33 cellular contexts compared by ENCODE assay signal in genomic region chr14:37311233-37311632, GRCh38.
"Had no signal": no experiment of that assay in that cellular context is flagged by ENCODE, and none has a peak within 500 bp of the region (broad histone marks: within the 10 kb centered on the region; RNA-seq: fewer than 3 reads in every experiment).

No MANE protein-coding gene starts in this region.

- H3K9me3 ChIP-seq: ascending aorta, breast epithelium, colonic mucosa, gastroesophageal sphincter had no signal

- H3K4me3 ChIP-seq: ascending aorta, breast epithelium, cardiac muscle cell, colonic mucosa, gastroesophageal sphincter had no signal

- H3K27ac ChIP-seq: ascending aorta, breast epithelium, cardiac muscle cell, colonic mucosa, foreskin keratinocyte, gastroesophageal sphincter, WERI-Rb-1 had no signal

- H3K36me3 ChIP-seq: breast epithelium, cardiac muscle cell, colonic mucosa, WERI-Rb-1 had no signal

- ATAC-seq: activated CD4-positive, alpha-beta T cell treated with anti-CD3 and anti-CD28 coated beads for 36 hours; activated CD4-positive, CD25-positive, alpha-beta regulatory T cell treated with anti-CD3 and anti-CD28 coated beads, Interleukin-2, amount 50 U/mL, for 24 hours; activated CD8-positive, alpha-beta memory T cell treated with anti-CD3 and anti-CD28 coated beads, Interleukin-2, amount 10 ng/mL, durations not matched to agents 7 days and 5 days; activated CD8-positive, alpha-beta T cell treated with anti-CD3 and anti-CD28 coated beads, Interleukin-2, amount 10 ng/mL, durations not matched to agents 7 days and 5 days; activated naive CD4-positive, alpha-beta T cell treated with anti-CD3 and anti-CD28 coated beads, Interleukin-2, amount 50 U/mL, for 72 hours; esophagus mucosa; foreskin keratinocyte; gastroesophageal sphincter; T-helper 17 cell had no signal

- H3K27me3 Mint-ChIP-seq: activated B cell treated with CpG ODN at 0.5 μM for 24 hours; activated CD4-positive, alpha-beta memory T cell treated with anti-CD3 and anti-CD28 coated beads for 36 hours; activated CD4-positive, alpha-beta T cell treated with anti-CD3 and anti-CD28 coated beads for 36 hours; activated CD4-positive, alpha-beta T cell treated with anti-CD3 and anti-CD28 coated beads, Interleukin-2, amount 10 ng/mL, durations not matched to agents 24 days and 14 days; activated CD8-positive, alpha-beta memory T cell treated with anti-CD3 and anti-CD28 coated beads, Interleukin-2, amount 10 ng/mL, durations not matched to agents 7 days and 5 days; activated naive CD4-positive, alpha-beta T cell treated with anti-CD3 and anti-CD28 coated beads, Interleukin-2, amount 10 ng/mL, durations not matched to agents 7 days and 5 days; activated naive CD8-positive, alpha-beta T cell treated with anti-CD3 and anti-CD28 coated beads, Interleukin-2, amount 10 ng/mL, durations not matched to agents 7 days and 5 days; brain; T-helper 17 cell had no signal

- H3K4me3 Mint-ChIP-seq: activated B cell treated with CpG ODN at 0.5 μM for 24 hours; activated CD4-positive, alpha-beta memory T cell treated with anti-CD3 and anti-CD28 coated beads for 36 hours; activated CD4-positive, alpha-beta T cell treated with anti-CD3 and anti-CD28 coated beads for 36 hours; activated CD4-positive, alpha-beta T cell treated with anti-CD3 and anti-CD28 coated beads, Interleukin-2, amount 10 ng/mL, durations not matched to agents 24 days and 14 days; activated CD8-positive, alpha-beta memory T cell treated with anti-CD3 and anti-CD28 coated beads, Interleukin-2, amount 10 ng/mL, durations not matched to agents 7 days and 5 days; activated CD8-positive, alpha-beta T cell treated with anti-CD3 and anti-CD28 coated beads, Interleukin-2, amount 10 ng/mL, durations not matched to agents 7 days and 5 days; activated naive CD4-positive, alpha-beta T cell treated with anti-CD3 and anti-CD28 coated beads, Interleukin-2, amount 10 ng/mL, durations not matched to agents 7 days and 5 days; activated naive CD8-positive, alpha-beta T cell treated with anti-CD3 and anti-CD28 coated beads, Interleukin-2, amount 10 ng/mL, durations not matched to agents 7 days and 5 days; activated T-helper 1 cell treated with anti-CD3 and anti-CD28 coated beads, Interleukin-12 subunit alpha, Interleukin-12 subunit beta, Interleukin-2, Interleukin-4 antibody, amounts not matched to agents 30 ng/mL and 10 ng/mL and 1 ng/mL, durations not matched to agents 14 hours and 24 hours and 36 hours; brain; T-helper 17 cell; T-helper 2 cell treated with Interferon-gamma antibody and Interleukin-4, amounts not matched to agents 5 μg/mL and 100 μg/mL, for 36 hours had no signal

- H3K36me3 Mint-ChIP-seq: activated CD4-positive, alpha-beta memory T cell treated with anti-CD3 and anti-CD28 coated beads for 36 hours; activated CD8-positive, alpha-beta memory T cell treated with anti-CD3 and anti-CD28 coated beads, Interleukin-2, amount 10 ng/mL, durations not matched to agents 7 days and 5 days; activated naive CD4-positive, alpha-beta T cell treated with anti-CD3 and anti-CD28 coated beads, Interleukin-2, amount 10 ng/mL, durations not matched to agents 7 days and 5 days; activated naive CD8-positive, alpha-beta T cell treated with anti-CD3 and anti-CD28 coated beads, Interleukin-2, amount 10 ng/mL, durations not matched to agents 7 days and 5 days had no signal

- H3K4me1 Mint-ChIP-seq: activated B cell treated with CpG ODN at 0.5 μM for 24 hours; activated CD4-positive, alpha-beta T cell treated with anti-CD3 and anti-CD28 coated beads for 36 hours; activated CD4-positive, alpha-beta T cell treated with anti-CD3 and anti-CD28 coated beads, Interleukin-2, amount 10 ng/mL, durations not matched to agents 24 days and 14 days; activated CD8-positive, alpha-beta memory T cell treated with anti-CD3 and anti-CD28 coated beads, Interleukin-2, amount 10 ng/mL, durations not matched to agents 7 days and 5 days; activated naive CD4-positive, alpha-beta T cell treated with anti-CD3 and anti-CD28 coated beads, Interleukin-2, amount 10 ng/mL, durations not matched to agents 7 days and 5 days; activated naive CD8-positive, alpha-beta T cell treated with anti-CD3 and anti-CD28 coated beads, Interleukin-2, amount 10 ng/mL, durations not matched to agents 7 days and 5 days; brain; T-helper 17 cell had no signal

- DNase-seq: activated B cell treated with CpG ODN at 0.5 μM for 24 hours; activated CD4-positive, alpha-beta memory T cell treated with anti-CD3 and anti-CD28 coated beads for 36 hours; activated CD4-positive, alpha-beta T cell treated with anti-CD3 and anti-CD28 coated beads for 36 hours; activated CD4-positive, alpha-beta T cell treated with anti-CD3 and anti-CD28 coated beads, Interleukin-2, amount 10 ng/mL, durations not matched to agents 24 days and 14 days; activated CD8-positive, alpha-beta memory T cell treated with anti-CD3 and anti-CD28 coated beads, Interleukin-2, amount 10 ng/mL, durations not matched to agents 7 days and 5 days; activated CD8-positive, alpha-beta memory T cell treated with anti-CD3 and anti-CD28 coated beads, Interleukin-2, amount 50 U/mL, for 4 hours; activated CD8-positive, alpha-beta T cell treated with anti-CD3 and anti-CD28 coated beads, Interleukin-2, amount 10 ng/mL, durations not matched to agents 7 days and 5 days; activated gamma-delta T cell; activated naive CD4-positive, alpha-beta T cell; activated naive CD4-positive, alpha-beta T cell treated with anti-CD3 and anti-CD28 coated beads, Interleukin-2, amount 10 ng/mL, durations not matched to agents 7 days and 5 days; activated naive CD8-positive, alpha-beta T cell treated with anti-CD3 and anti-CD28 coated beads, Interleukin-2, amount 10 ng/mL, durations not matched to agents 7 days and 5 days; activated T-cell treated with anti-CD3 and anti-CD28 coated beads, Interleukin-2, amount 50 U/mL, for 1 hour; activated T-cell treated with anti-CD3 and anti-CD28 coated beads, Interleukin-2, amount 50 U/mL, for 48 hours; central memory CD4-positive, alpha-beta T cell; cerebellar nuclear complex; colonic mucosa; effector CD8-positive, alpha-beta T cell; foreskin keratinocyte; T-helper 1 cell; T-helper 17 cell; T1000; WERI-Rb-1 had no signal

- H3K4me1 ChIP-seq: ascending aorta, breast epithelium, colonic mucosa, foreskin keratinocyte had no signal

- H3K27me3 ChIP-seq: ascending aorta, breast epithelium, cardiac muscle cell, colonic mucosa, foreskin keratinocyte, gastroesophageal sphincter had no signal

- H3K9me3 Mint-ChIP-seq: activated CD4-positive, alpha-beta memory T cell treated with anti-CD3 and anti-CD28 coated beads for 36 hours; activated CD4-positive, alpha-beta T cell treated with anti-CD3 and anti-CD28 coated beads, Interleukin-2, amount 10 ng/mL, durations not matched to agents 24 days and 14 days; activated T-helper 1 cell treated with anti-CD3 and anti-CD28 coated beads, Interleukin-12 subunit alpha, Interleukin-12 subunit beta, Interleukin-2, Interleukin-4 antibody, amounts not matched to agents 30 ng/mL and 10 ng/mL and 1 ng/mL, durations not matched to agents 14 hours and 24 hours and 36 hours; brain had no signal

- H3K27ac Mint-ChIP-seq: activated B cell treated with CpG ODN at 0.5 μM for 24 hours; activated CD4-positive, alpha-beta memory T cell treated with anti-CD3 and anti-CD28 coated beads for 36 hours; activated CD4-positive, alpha-beta T cell treated with anti-CD3 and anti-CD28 coated beads for 36 hours; activated CD4-positive, alpha-beta T cell treated with anti-CD3 and anti-CD28 coated beads, Interleukin-2, amount 10 ng/mL, durations not matched to agents 24 days and 14 days; activated CD8-positive, alpha-beta memory T cell treated with anti-CD3 and anti-CD28 coated beads, Interleukin-2, amount 10 ng/mL, durations not matched to agents 7 days and 5 days; activated CD8-positive, alpha-beta T cell treated with anti-CD3 and anti-CD28 coated beads, Interleukin-2, amount 10 ng/mL, durations not matched to agents 7 days and 5 days; activated naive CD4-positive, alpha-beta T cell treated with anti-CD3 and anti-CD28 coated beads, Interleukin-2, amount 10 ng/mL, durations not matched to agents 7 days and 5 days; activated naive CD4-positive, alpha-beta T cell treated with anti-CD3 and anti-CD28 coated beads, Interleukin-2, amount 50 U/mL, for 72 hours; activated naive CD8-positive, alpha-beta T cell treated with anti-CD3 and anti-CD28 coated beads, Interleukin-2, amount 10 ng/mL, durations not matched to agents 7 days and 5 days; activated T-helper 1 cell treated with anti-CD3 and anti-CD28 coated beads, Interleukin-12 subunit alpha, Interleukin-12 subunit beta, Interleukin-2, Interleukin-4 antibody, amounts not matched to agents 30 ng/mL and 10 ng/mL and 1 ng/mL, durations not matched to agents 14 hours and 24 hours and 36 hours; activated T-helper 2 cell treated with anti-CD3 and anti-CD28 coated beads, Interferon-gamma antibody, Interleukin-2, Interleukin-4, amounts not matched to agents 10 μg/mL and 5 μg/mL and 100 μg/mL, durations not matched to agents 14 hours and 24 hours and 36 hours; brain; T-helper 17 cell; T-helper 2 cell treated with Interferon-gamma antibody and Interleukin-4, amounts not matched to agents 5 μg/mL and 100 μg/mL, for 36 hours had no signal
